18 cellular contexts compared by ENCODE assay signal in genomic region chr10:26483554-26483953, GRCh38. TPM values are rescaled to one million over a fixed set of nuclear protein-coding genes. Genes with fewer than 3 reads are reported as not detected.
DNase-seq lines count a peak whose midpoint lies in the region; ATAC-seq and TF ChIP-seq lines count a peak whose summit lies in the region.
"Had no signal": no experiment of that assay in that cellular context is flagged by ENCODE, and none has a peak within 500 bp of the region (broad histone marks: within the 10 kb centered on the region; RNA-seq: fewer than 3 reads in every experiment).

No MANE protein-coding gene starts in this region.

- H3K36me3 ChIP-seq in Loucy (ENCODE audit: insufficient read depth, low read length), result no peaks in the 10 kb centered on the region
- H3K36me3 ChIP-seq in MM.1S (replicated peaks; ENCODE audit: insufficient read depth, low read length), result no peaks in the 10 kb centered on the region
- H3K36me3 ChIP-seq: adrenal gland had no signal

- peaks cover 75% of the 10 kb centered on the region for H3K4me1 Mint-ChIP-seq in activated CD8-positive, alpha-beta memory T cell treated with anti-CD3 and anti-CD28 coated beads, Interleukin-2, amount 10 ng/mL, durations not matched to agents 7 days and 5 days
- peaks cover 67% of the 10 kb centered on the region for H3K4me1 Mint-ChIP-seq in activated naive CD8-positive, alpha-beta T cell treated with anti-CD3 and anti-CD28 coated beads for 36 hours

- H4K20me1 ChIP-seq in Loucy (ENCODE audit: insufficient read depth, low read length, poor library complexity, severe bottlenecking) (no peaks in the 10 kb centered on the region), MM.1S (ENCODE audit: insufficient read depth, low read length) (no peaks in the 10 kb centered on the region)

- peaks cover 44% of the 10 kb centered on the region for H3K4me1 ChIP-seq in Loucy (ENCODE audit: insufficient read depth, low read length, poor library complexity, severe bottlenecking)
- no peaks in the 10 kb centered on the region for H3K4me1 ChIP-seq in MM.1S (ENCODE audit: low read length)

- no peak overlapping the region for H3K9ac ChIP-seq in Loucy (ENCODE audit: low read depth, low read length, poor library complexity, severe bottlenecking)
- no peak overlapping the region for H3K9ac ChIP-seq in MM.1S (ENCODE audit: low read length)

- H3K4me3 Mint-ChIP-seq in activated CD8-positive, alpha-beta memory T cell treated with anti-CD3 and anti-CD28 coated beads, Interleukin-2, amount 10 ng/mL, durations not matched to agents 7 days and 5 days, result peak overlapping the region; percentile 63
- H3K4me3 Mint-ChIP-seq in activated naive CD8-positive, alpha-beta T cell treated with anti-CD3 and anti-CD28 coated beads for 36 hours, result peak overlapping the region; percentile 14

- H3K27ac Mint-ChIP-seq in activated CD8-positive, alpha-beta memory T cell treated with anti-CD3 and anti-CD28 coated beads, Interleukin-2, amount 10 ng/mL, durations not matched to agents 7 days and 5 days, result peak overlapping the region; percentile 98
- peak overlapping the region; percentile 97 for H3K27ac Mint-ChIP-seq in activated naive CD8-positive, alpha-beta T cell treated with anti-CD3 and anti-CD28 coated beads for 36 hours

- H2AFZ ChIP-seq in Loucy (ENCODE audit: low read length) (no peak overlapping the region; the same call in 1 of the 2 replicates), MM.1S (ENCODE audit: low read length) (no peak overlapping the region)

- H3K9me3 ChIP-seq in Loucy (ENCODE audit: insufficient read depth, low read depth, low read length) (no peaks in the 10 kb centered on the region), MM.1S (replicated peaks; ENCODE audit: insufficient read depth, low read length) (no peaks in the 10 kb centered on the region)
- H3K9me3 ChIP-seq: adrenal gland had no signal

- H3K4me3 ChIP-seq in Loucy (ENCODE audit: low read length, poor library complexity, severe bottlenecking) (no peak overlapping the region), retinal pigment epithelial cell (ENCODE audit: low read length) (no peak overlapping the region), MM.1S (ENCODE audit: low read length) (no peak overlapping the region)
- H3K4me3 ChIP-seq: adrenal gland, skin epidermis had no signal

- H3K9me2 ChIP-seq in Loucy (replicated peaks; ENCODE audit: low read depth, low read length) (no peaks in the 10 kb centered on the region), MM.1S (replicated peaks; ENCODE audit: insufficient read depth, low read length) (no peaks in the 10 kb centered on the region)

- H3K79me2 ChIP-seq in Loucy (ENCODE audit: insufficient read depth, low read length) (peaks cover 15% of the 10 kb centered on the region), MM.1S (ENCODE audit: low read length) (no peaks in the 10 kb centered on the region)

- H3K4me2 ChIP-seq in Loucy (ENCODE audit: low read depth, low read length, poor library complexity, severe bottlenecking) (peak overlapping the region; percentile 65), MM.1S (ENCODE audit: low read depth, low read length) (no peak overlapping the region)

- H3K27me3 ChIP-seq in Loucy (ENCODE audit: insufficient read depth, low read length, poor library complexity, severe bottlenecking) (no peaks in the 10 kb centered on the region), MM.1S (replicated peaks; ENCODE audit: insufficient read depth, low read length) (no peaks in the 10 kb centered on the region)
- H3K27me3 ChIP-seq: adrenal gland had no signal

- CTCF ChIA-PET in activated CD8-positive, alpha-beta memory T cell treated with anti-CD3 and anti-CD28 coated beads, Interleukin-2, amount 10 ng/mL, durations not matched to agents 7 days and 5 days (lab: Charles Lee), result interaction anchor here (1.3 to 2.2 kb wide), 2 partner anchors 15 to 34 kb away, joined by 4 to 10 read pairs; no protein-coding TSS in a partner anchor

- no peak for DNase-seq in activated CD8-positive, alpha-beta memory T cell treated with anti-CD3 and anti-CD28 coated beads, Interleukin-2, amount 10 ng/mL, durations not matched to agents 7 days and 5 days
- no peak for DNase-seq in activated CD8-positive, alpha-beta memory T cell treated with anti-CD3 and anti-CD28 coated beads for 24 hours
- DNase-seq in activated naive CD8-positive, alpha-beta T cell treated with anti-CD3 and anti-CD28 coated beads for 36 hours, result no peak
- peak; percentile 34 for DNase-seq in retinal pigment epithelial cell (ENCODE audit: low read depth)
- no peak for DNase-seq in MM.1S
- DNase-seq in HCEC 1CT, result no peak
- DNase-seq: activated CD4-positive, alpha-beta T cell treated with anti-CD3 and anti-CD28 coated beads, Interleukin-2, amount 50 U/mL, for 48 hours; foreskin melanocyte; KBM-7; NCI-H1694 treated with DMSO at 0.1 percent for 48 hours; NCI-H510A; occipital lobe; RPMI8226; stimulated activated naive CD4-positive, alpha-beta T cell treated with Interleukin-2 at 50 U/mL for 16 hours had no signal

- ATAC-seq in activated CD8-positive, alpha-beta memory T cell treated with anti-CD3 and anti-CD28 coated beads, Interleukin-2, amount 10 ng/mL, durations not matched to agents 7 days and 5 days, result no peak
- no peak for ATAC-seq in GM18502 (IDR thresholded peaks at IDR 0.05; ENCODE audit: poor library complexity, unreplicated experiment)

- H3K27me3 Mint-ChIP-seq in activated CD8-positive, alpha-beta memory T cell treated with anti-CD3 and anti-CD28 coated beads, Interleukin-2, amount 10 ng/mL, durations not matched to agents 7 days and 5 days, result no peaks in the 10 kb centered on the region
- no peaks in the 10 kb centered on the region for H3K27me3 Mint-ChIP-seq in activated naive CD8-positive, alpha-beta T cell treated with anti-CD3 and anti-CD28 coated beads for 36 hours

- H3K9me3 Mint-ChIP-seq in activated CD8-positive, alpha-beta memory T cell treated with anti-CD3 and anti-CD28 coated beads, Interleukin-2, amount 10 ng/mL, durations not matched to agents 7 days and 5 days (ENCODE audit: low read depth), result no peaks in the 10 kb centered on the region
- H3K9me3 Mint-ChIP-seq in activated naive CD8-positive, alpha-beta T cell treated with anti-CD3 and anti-CD28 coated beads for 36 hours, result no peaks in the 10 kb centered on the region

- H3F3A ChIP-seq in Loucy (ENCODE audit: low read depth) (peaks cover 3% of the 10 kb centered on the region), MM.1S (ENCODE audit: insufficient read depth, low read length) (no peaks in the 10 kb centered on the region)

- peaks cover 18% of the 10 kb centered on the region for H3K36me3 Mint-ChIP-seq in activated CD8-positive, alpha-beta memory T cell treated with anti-CD3 and anti-CD28 coated beads, Interleukin-2, amount 10 ng/mL, durations not matched to agents 7 days and 5 days
- peaks cover 20% of the 10 kb centered on the region for H3K36me3 Mint-ChIP-seq in activated naive CD8-positive, alpha-beta T cell treated with anti-CD3 and anti-CD28 coated beads for 36 hours

- TF ChIP-seq CTCF in Loucy (conservative IDR thresholded peaks at IDR 0.05; ENCODE audit: low read length) (no peak), retinal pigment epithelial cell (conservative IDR thresholded peaks at IDR 0.05; ENCODE audit: low read depth, low read length) (no peak), MM.1S (IDR thresholded peaks at IDR 0.05; ENCODE audit: low read length) (no peak)

- no peak overlapping the region for H3K27ac ChIP-seq in MM.1S (ENCODE audit: low read length)
- H3K27ac ChIP-seq: adrenal gland had no signal

RNA-seq across cellular contexts. Expression of gene APBB1IP, which starts 45.4 kb away (rescaled TPM):
- total RNA-seq in activated CD8-positive, alpha-beta memory T cell treated with anti-CD3 and anti-CD28 coated beads, Interleukin-2, amount 10 ng/mL, durations not matched to agents 7 days and 5 days, result 10 to 100 TPM; 73.2 to 73.8 TPM
- 10 to 100 TPM; 66.3 to 68.0 TPM for total RNA-seq in activated naive CD8-positive, alpha-beta T cell treated with anti-CD3 and anti-CD28 coated beads for 36 hours
